Comparison of ENCODE assay signal across 21 cellular contexts in genomic region chr13:39530996-39531395, GRCh38.
DNase-seq lines count a peak whose midpoint lies in the region; ATAC-seq and TF ChIP-seq lines count a peak whose summit lies in the region.
"Had no signal": no experiment of that assay in that cellular context is flagged by ENCODE, and none has a peak within 500 bp of the region (broad histone marks: within the 10 kb centered on the region; RNA-seq: fewer than 3 reads in every experiment).

No MANE protein-coding gene starts in this region.

- H4K20me1 ChIP-seq in GM23248 (ENCODE audit: insufficient read depth) (no peaks in the 10 kb centered on the region), Karpas-422 (ENCODE audit: insufficient read depth, low read depth, low read length) (no peaks in the 10 kb centered on the region)

- H3F3A ChIP-seq in GM23248 (ENCODE audit: insufficient read depth): peaks cover 53% of the 10 kb centered on the region

- no peaks in the 10 kb centered on the region for H3K27me3 ChIP-seq in ACC112 (ENCODE audit: insufficient read depth, low read length)
- no peaks in the 10 kb centered on the region for H3K27me3 ChIP-seq in GM23248 (replicated peaks; ENCODE audit: insufficient read depth)
- no peaks in the 10 kb centered on the region for H3K27me3 ChIP-seq in SJCRH30
- no peaks in the 10 kb centered on the region; the same call in 1 of the 2 replicates for H3K27me3 ChIP-seq in Karpas-422 (ENCODE audit: low read length)
- H3K27me3 ChIP-seq: BE2C, MG63, SJSA1 had no signal

- H3K27ac ChIP-seq in ACC112 (ENCODE audit: low read depth, low read length) (peak overlapping the region; percentile 83), GM23248 (peak overlapping the region; percentile 42), SJCRH30 (peak overlapping the region; percentile 79), Karpas-422 (ENCODE audit: low read length) (no peak overlapping the region)

- ATAC-seq in GM19467 (IDR thresholded peaks at IDR 0.05; ENCODE audit: unreplicated experiment): no peak
- ATAC-seq: Panc1 had no signal

- peaks cover 16% of the 10 kb centered on the region for H3K79me2 ChIP-seq in ACC112 (ENCODE audit: control insufficient read depth, insufficient read depth, low read length, unreplicated experiment)
- peaks cover 77% of the 10 kb centered on the region for H3K79me2 ChIP-seq in GM23248 (ENCODE audit: insufficient read depth)
- H3K79me2 ChIP-seq in Karpas-422 (ENCODE audit: low read length): no peaks in the 10 kb centered on the region

- H3K9ac ChIP-seq in GM23248: 0 out of 2 replicates have a peak overlapping the region, but pooled peaks have one; percentile 5
- H3K9ac ChIP-seq in Karpas-422 (ENCODE audit: low read length): no peak overlapping the region

- H3K9me3 ChIP-seq in GM23248 (ENCODE audit: low read depth) (no peaks in the 10 kb centered on the region), SJCRH30 (replicated peaks) (no peaks in the 10 kb centered on the region), Karpas-422 (ENCODE audit: low read length) (no peaks in the 10 kb centered on the region)
- H3K9me3 ChIP-seq: BE2C, MG63, SJSA1 had no signal

- WGBS in GM23248 (ENCODE audit: low coverage in 1 of 2, low lambda C conversion rate in 2 of 2, missing lambda C conversion rate in 2 of 2), 2 experiments: 2 to 4% methylated on average over 2 of the region's 2 CpGs

- in situ Hi-C loops in GM23248 (cut with MboI): no loop called here

- TF ChIP-seq CTCF in foreskin fibroblast (IDR thresholded peaks at IDR 0.05; ENCODE audit: low read depth, low read length): no peak

- no peak overlapping the region for H2AFZ ChIP-seq in ACC112 (ENCODE audit: low read length, unreplicated experiment)
- H2AFZ ChIP-seq in GM23248: no peak overlapping the region
- no peak overlapping the region for H2AFZ ChIP-seq in Karpas-422 (ENCODE audit: low read length)

- H3K4me2 ChIP-seq in GM23248 (ENCODE audit: unreplicated experiment) (peak overlapping the region; percentile 41), Karpas-422 (ENCODE audit: low read depth, low read length, poor library complexity, severe bottlenecking) (no peak overlapping the region)

- H3K36me3 ChIP-seq in ACC112 (ENCODE audit: insufficient read depth, low read length) (no peaks in the 10 kb centered on the region), GM23248 (ENCODE audit: low read depth) (no peaks in the 10 kb centered on the region), SJCRH30 (no peaks in the 10 kb centered on the region), Karpas-422 (ENCODE audit: insufficient read depth, low read length) (no peaks in the 10 kb centered on the region)
- H3K36me3 ChIP-seq: BE2C, SJSA1 had no signal

- no peaks in the 10 kb centered on the region; the same call in 1 of the 2 replicates for H3K9me2 ChIP-seq in GM23248 (ENCODE audit: insufficient read depth)
- no peaks in the 10 kb centered on the region for H3K9me2 ChIP-seq in Karpas-422 (replicated peaks; ENCODE audit: insufficient read depth, low read length)

- H3K4me1 ChIP-seq in ACC112 (ENCODE audit: control insufficient read depth, insufficient read depth, low read length, unreplicated experiment) (peaks cover 62% of the 10 kb centered on the region), GM23248 (ENCODE audit: insufficient read depth) (peaks cover 50% of the 10 kb centered on the region), SJCRH30 (peaks cover 31% of the 10 kb centered on the region), Karpas-422 (ENCODE audit: low read length) (no peaks in the 10 kb centered on the region)
- H3K4me1 ChIP-seq: BE2C had no signal

- DNase-seq in GM23248: peak; percentile 53
- no peak for DNase-seq in SJCRH30
- peak; percentile 27 to 50 for DNase-seq in foreskin fibroblast
- no peak for DNase-seq in T-helper 1 cell
- DNase-seq in Karpas-422: no peak
- no peak for DNase-seq in NCI-H2227 (lab: John Stamatoyannopoulos, UW; ENCODE audit: unreplicated experiment)
- DNase-seq: ACHN; BE2C; CD4-positive, alpha-beta memory T cell; DND-41; KG1; MG63; NCI-H1092 treated with DMSO at 0.1 percent for 48 hours; NCI-H1694; NCI-H2107; NCI-H446 treated with DMSO at 0.1 percent for 48 hours; NCI-H774 had no signal

- H3K4me3 ChIP-seq in ACC112 (ENCODE audit: low read depth, low read length) (peak overlapping the region; percentile 52), GM23248 (peak overlapping the region; percentile 26; the same call in 1 of the 2 replicates), SJCRH30 (peak overlapping the region; percentile 26; the same call in 1 of the 2 replicates), foreskin fibroblast (ENCODE audit: low read depth in 1 of 2, low read length in 2 of 2) (no peak overlapping the region), Karpas-422 (ENCODE audit: low read length) (no peak overlapping the region)
- H3K4me3 ChIP-seq: MG63, SJSA1 had no signal

Comparison
In these comparisons a context has a peak if more than half of its experiments do, and no peak if none do; other contexts are left out.
1. H3K4me3 ChIP-seq: peak in ACC112 (single experiment), GM23248 (single experiment) and SJCRH30 (single experiment); none in foreskin fibroblast (0 of 2) and Karpas-422 (single experiment).
2. DNase-seq: peak in GM23248 (single experiment) and foreskin fibroblast (2 of 2); none in SJCRH30 (0 of 2), T-helper 1 cell (0 of 5), Karpas-422 (single experiment) and NCI-H2227 (single experiment).